8 cellular contexts compared by ENCODE assay signal in the genomic region with DNA sequence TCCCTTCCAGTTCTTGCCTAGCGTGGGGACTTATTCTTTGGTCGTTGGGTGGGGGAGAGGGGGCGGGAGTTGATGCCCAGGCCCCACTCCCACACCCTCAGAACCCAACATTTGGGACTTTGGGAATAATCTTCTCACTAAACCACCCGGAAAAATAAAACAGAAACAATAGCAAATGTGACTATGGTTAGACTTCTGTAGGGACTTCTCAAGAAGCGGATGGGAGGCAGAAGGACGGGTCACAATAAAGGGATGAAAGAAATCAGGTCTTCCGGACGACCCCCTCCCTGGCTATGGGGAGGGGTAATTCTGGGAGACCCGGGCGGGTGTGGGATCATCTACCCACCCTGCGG. TPM values are rescaled to one million over a fixed set of nuclear protein-coding genes. Genes with fewer than 3 reads are reported as not detected.
A peak's percentile ranks its signal among the peaks of the same experiment; 100 is the strongest.
DNase-seq lines count a peak whose midpoint lies in the region; ATAC-seq and TF ChIP-seq lines count a peak whose summit lies in the region.

No MANE protein-coding gene starts in this region.

- in situ Hi-C loops in Panc1 (cut with HindIII; ENCODE audit: low pct_unique_long_range_greater_than_20kb, low sequenced_read_pairs): no loop called here

- peaks cover 12% of the 10 kb centered on the region for H3K4me1 ChIP-seq in Panc1 (ENCODE audit: control insufficient read depth, insufficient read depth, low read length)

- no peak for DNase-seq in GM06990 (ENCODE audit: extremely low read depth, insufficient read length)
- DNase-seq in Panc1 (ENCODE audit: low read depth, low spot score): no peak
- no peak for DNase-seq in epithelial cell of proximal tubule (ENCODE audit: low read depth)
- DNase-seq in retinal pigment epithelial cell (ENCODE audit: low read depth): no peak
- DNase-seq in GM10266 (ENCODE audit: extremely low spot score): no peak
- no peak for DNase-seq in HCEC 1CT

- H3K9me3 ChIP-seq in Panc1 (ENCODE audit: control insufficient read depth, insufficient read depth, low read depth, low read length): no peaks in the 10 kb centered on the region

- no peak overlapping the region; the same call in 1 of the 2 replicates for H3K27ac ChIP-seq in Panc1 (ENCODE audit: low read length)

- POLR2A ChIA-PET in Panc1 (lab: Charles Lee): no interaction called here

- BruUV-seq in Panc1 (replicated peaks; lab: Mats Ljungman, UMichigan): no TSS peak

- TF ChIP-seq CTCF in GM06990 (IDR thresholded peaks at IDR 0.05; ENCODE audit: insufficient read depth, low read length, poor library complexity, severe bottlenecking) (no peak), Panc1 (IDR thresholded peaks at IDR 0.05) (peak; percentile 68), epithelial cell of proximal tubule (conservative IDR thresholded peaks at IDR 0.05; ENCODE audit: low read depth, low read length) (no peak), retinal pigment epithelial cell (conservative IDR thresholded peaks at IDR 0.05; ENCODE audit: low read depth, low read length) (no peak), GM10266 (IDR thresholded peaks at IDR 0.05; ENCODE audit: control insufficient read depth, insufficient read depth, low read depth, missing control alignments) (no peak)

- intact Hi-C loops in Panc1 (cut with micrococcal nuclease; ENCODE audit: unreplicated experiment): loop anchor here (5.0 kb wide), 1 partner anchor 515 kb away; no protein-coding TSS in a partner anchor

- CTCF ChIA-PET in Panc1 (lab: Charles Lee): interaction anchor here (0.7 to 0.9 kb wide), 2 partner anchors 9 to 217 kb away, joined by 3 read pairs; a partner anchor contains a TSS

- H3K4me3 ChIP-seq in GM06990 (replicated peaks; ENCODE audit: low read depth, low read length) (peak overlapping the region; percentile 31), Panc1 (ENCODE audit: low read depth in 2 of 2, low read length in 2 of 2) (peak overlapping the region; percentile 33 to 49), epithelial cell of proximal tubule (ENCODE audit: low read depth, low read length) (peak overlapping the region; percentile 48), retinal pigment epithelial cell (ENCODE audit: low read length) (peak overlapping the region; percentile 31)

- ATAC-seq in Panc1: no peak
- ATAC-seq in GM18870 (IDR thresholded peaks at IDR 0.05; ENCODE audit: unreplicated experiment): no peak
- no peak for ATAC-seq in GM19397 (IDR thresholded peaks at IDR 0.05; ENCODE audit: unreplicated experiment)

- H3K27me3 ChIP-seq in GM06990 (replicated peaks; ENCODE audit: control insufficient read depth, insufficient read depth, low read length) (no peaks in the 10 kb centered on the region), Panc1 (ENCODE audit: control insufficient read depth, insufficient read depth, low read length) (no peaks in the 10 kb centered on the region)

- H3K36me3 ChIP-seq in GM06990 (ENCODE audit: control insufficient read depth, insufficient read depth, low read length) (no peaks in the 10 kb centered on the region), Panc1 (ENCODE audit: control insufficient read depth, insufficient read depth, low read length) (no peaks in the 10 kb centered on the region)

RNA-seq across cellular contexts. Expression of a gene that starts 28.5 kb away (rescaled TPM):
- total RNA-seq in Panc1 (2021; ENCODE audit: unreplicated experiment) (43.3 TPM), epithelial cell of proximal tubule (44.6 and 48.0 TPM in 2 replicates)
- polyA plus RNA-seq in Panc1 (2012; ENCODE audit: insufficient read length): 42.9 TPM
